In the genomic region with DNA sequence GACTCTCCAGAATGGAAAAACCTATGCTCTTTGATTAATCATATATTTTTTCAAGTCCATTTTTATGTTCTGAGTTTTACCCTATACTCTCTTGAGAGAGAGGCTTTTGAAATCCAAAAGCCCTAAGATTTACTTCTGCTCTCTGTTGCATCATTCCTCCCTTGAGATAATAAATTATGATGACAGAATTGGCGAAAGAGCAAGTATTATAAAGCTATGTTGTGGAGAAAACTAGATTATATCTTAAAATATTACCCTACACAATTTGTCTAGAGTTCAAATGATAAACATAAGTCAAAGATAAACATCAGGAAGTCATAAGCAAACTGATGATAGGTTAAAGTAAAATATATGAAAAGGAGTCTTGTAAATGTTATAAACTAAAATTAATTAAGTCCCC, we compare ENCODE assay signal across 1 cellular context.
TF ChIP-seq lines count a peak whose summit lies in the region.

No MANE protein-coding gene starts in this region.

TF ChIP-seq in SK-N-SH treated with all-trans-retinoic acid at 6 μM for 48 hours, 23 proteins besides CTCF, POLR2A, EP300 and RAD21 (continued from another document):
- TF ChIP-seq, protein P1, sequence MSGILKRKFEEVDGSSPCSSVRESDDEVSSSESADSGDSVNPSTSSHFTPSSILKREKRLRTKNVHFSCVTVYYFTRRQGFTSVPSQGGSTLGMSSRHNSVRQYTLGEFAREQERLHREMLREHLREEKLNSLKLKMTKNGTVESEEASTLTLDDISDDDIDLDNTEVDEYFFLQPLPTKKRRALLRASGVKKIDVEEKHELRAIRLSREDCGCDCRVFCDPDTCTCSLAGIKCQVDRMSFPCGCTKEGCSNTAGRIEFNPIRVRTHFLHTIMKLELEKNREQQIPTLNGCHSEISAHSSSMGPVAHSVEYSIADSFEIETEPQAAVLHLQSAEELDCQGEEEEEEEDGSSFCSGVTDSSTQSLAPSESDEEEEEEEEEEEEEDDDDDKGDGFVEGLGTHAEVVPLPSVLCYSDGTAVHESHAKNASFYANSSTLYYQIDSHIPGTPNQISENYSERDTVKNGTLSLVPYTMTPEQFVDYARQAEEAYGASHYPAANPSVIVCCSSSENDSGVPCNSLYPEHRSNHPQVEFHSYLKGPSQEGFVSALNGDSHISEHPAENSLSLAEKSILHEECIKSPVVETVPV (CRISPR knock-in tag; IDR thresholded peaks at IDR 0.05): no peak
- no peak for TF ChIP-seq TOX (CRISPR knock-in tag; IDR thresholded peaks at IDR 0.05; ENCODE audit: borderline replicate concordance)
- TF ChIP-seq ZC3H10 (CRISPR knock-in tag; IDR thresholded peaks at IDR 0.05): no peak
- TF ChIP-seq PPARA (CRISPR knock-in tag; IDR thresholded peaks at IDR 0.05; ENCODE audit: borderline replicate concordance): no peak
- TF ChIP-seq ARNTL (CRISPR knock-in tag; IDR thresholded peaks at IDR 0.05; ENCODE audit: borderline replicate concordance, low read depth): no peak
- TF ChIP-seq OSR1 (CRISPR knock-in tag; IDR thresholded peaks at IDR 0.05): no peak
- no peak for TF ChIP-seq BACH2 (CRISPR knock-in tag; IDR thresholded peaks at IDR 0.05; ENCODE audit: borderline replicate concordance)
